In the genomic region with DNA sequence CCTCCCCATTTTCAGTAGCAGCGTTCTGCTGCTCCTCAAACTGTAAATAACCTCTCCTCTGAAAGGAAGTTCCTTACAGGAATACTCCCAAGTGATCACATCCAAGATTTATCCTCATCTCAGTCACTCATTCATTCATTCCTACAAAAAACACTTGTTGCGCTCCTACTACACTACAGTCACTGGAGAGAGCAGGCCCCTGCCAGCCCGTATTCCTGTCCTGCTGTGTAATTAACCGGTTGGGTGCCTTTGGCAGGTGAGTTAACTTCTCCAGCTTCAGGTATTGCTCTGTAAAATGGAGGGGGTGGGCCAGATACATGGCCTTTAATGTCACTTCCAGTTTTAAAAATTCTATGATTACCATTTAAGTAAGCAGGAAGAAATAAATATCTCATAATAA, we compare ENCODE assay signal across 14 cellular contexts. TPM values are rescaled to one million over a fixed set of nuclear protein-coding genes. Genes with fewer than 3 reads are reported as not detected.
DNase-seq lines count a peak whose midpoint lies in the region; ATAC-seq and TF ChIP-seq lines count a peak whose summit lies in the region.
"Had no signal": no experiment of that assay in that cellular context is flagged by ENCODE, and none has a peak within 500 bp of the region (broad histone marks: within the 10 kb centered on the region; RNA-seq: fewer than 3 reads in every experiment).

No MANE protein-coding gene starts in this region.

- DNase-seq in NCI-H1417 (lab: John Stamatoyannopoulos, UW) (peak in 2 of 3 experiments; percentile 38 to 73), NCI-H1417 treated with DMSO at 0.1 percent for 48 hours (lab: John Stamatoyannopoulos, UW) (no peak), NCI-H345 treated with DMSO at 0.1 percent for 48 hours (lab: John Stamatoyannopoulos, UW; ENCODE audit: unreplicated experiment) (peak; percentile 21), foreskin keratinocyte (no peak), SJCRH30 (no peak)
- DNase-seq: Caco-2; CD8-positive, alpha-beta T cell; GF-D8 had no signal

- no peak overlapping the region for H3K4me3 Mint-ChIP-seq in nephron
- H3K4me3 Mint-ChIP-seq: CD14-positive monocyte; CD8-positive, alpha-beta T cell had no signal

- CTCF ChIA-PET in HEK293 (lab: Yijun Ruan, JAX) = no interaction called here

- no peaks in the 10 kb centered on the region for H3K9me3 Mint-ChIP-seq in nephron
- H3K9me3 Mint-ChIP-seq: CD8-positive, alpha-beta T cell had no signal

- H3K27me3 ChIP-seq in foreskin keratinocyte (peaks cover 12% of the 10 kb centered on the region), SJCRH30 (no peaks in the 10 kb centered on the region)

- H3K4me1 Mint-ChIP-seq in nephron = peaks cover 32% of the 10 kb centered on the region

- no peak for ATAC-seq in foreskin keratinocyte
- no peak for ATAC-seq in HG03442 (IDR thresholded peaks at IDR 0.05; ENCODE audit: unreplicated experiment)
- ATAC-seq: CD8-positive, alpha-beta T cell; HCT116 had no signal

- no peaks in the 10 kb centered on the region for H3K27me3 Mint-ChIP-seq in nephron (ENCODE audit: low read depth)

- TF ChIP-seq CTCF in HEK293 (tag by site-specific recombination; IDR thresholded peaks at IDR 0.05) (no peak), nephron (IDR thresholded peaks at IDR 0.05; ENCODE audit: unreplicated experiment in 3 of 3) (no peak), foreskin keratinocyte (conservative IDR thresholded peaks at IDR 0.05) (no peak)

- no peaks in the 10 kb centered on the region for H3K36me3 Mint-ChIP-seq in nephron (ENCODE audit: low read depth)
- H3K36me3 Mint-ChIP-seq: CD14-positive monocyte; CD8-positive, alpha-beta T cell had no signal

- H3K27ac ChIP-seq in HEK293 (ENCODE audit: extremely low read depth, low read depth, low read length) = no peak overlapping the region
- H3K27ac ChIP-seq in foreskin keratinocyte = no peak overlapping the region
- no peak overlapping the region for H3K27ac ChIP-seq in SJCRH30
- H3K27ac ChIP-seq: 22Rv1 had no signal

- no peak overlapping the region for H3K4me3 ChIP-seq in HEK293 (ENCODE audit: low read depth, low read length)
- H3K4me3 ChIP-seq in SJCRH30 = no peak overlapping the region

- H3K36me3 ChIP-seq in HEK293 (ENCODE audit: control insufficient read depth in 2 of 2, insufficient read depth in 1 of 2, low read length in 2 of 2) (no peaks in the 10 kb centered on the region), SJCRH30 (no peaks in the 10 kb centered on the region)

- POLR2A ChIA-PET in HEK293 (lab: Yijun Ruan, JAX) = no interaction called here

- H3K4me1 ChIP-seq in HEK293 (ENCODE audit: control insufficient read depth, insufficient read depth, low read length) (no peaks in the 10 kb centered on the region; the same call in 1 of the 2 replicates), foreskin keratinocyte (no peaks in the 10 kb centered on the region), SJCRH30 (peaks cover 9% of the 10 kb centered on the region)
- H3K4me1 ChIP-seq: Caco-2 had no signal

- H3K9me3 ChIP-seq in HEK293 (ENCODE audit: control insufficient read depth, insufficient read depth, low read depth, low read length) (no peaks in the 10 kb centered on the region), SJCRH30 (replicated peaks) (no peaks in the 10 kb centered on the region)
- H3K9me3 ChIP-seq: Caco-2 had no signal

- peak overlapping the region in 2 of 3 experiments; percentile 26 to 42 for H3K27ac Mint-ChIP-seq in nephron
- H3K27ac Mint-ChIP-seq: CD14-positive monocyte; CD8-positive, alpha-beta T cell had no signal

TF ChIP-seq in HEK293, 187 proteins besides CTCF, POLR2A, EP300 and RAD21:
- TF ChIP-seq SCRT2 (tag by site-specific recombination; IDR thresholded peaks at IDR 0.05) (peak; percentile 70), FEZF1 (tag by site-specific recombination; IDR thresholded peaks at IDR 0.05) (no peak)

RNA-seq across cellular contexts. Expression of a gene that starts 15.0 kb away (rescaled TPM):
- 9.8 and 10.4 TPM in 2 replicates for total RNA-seq in foreskin keratinocyte
- 2.4 and 2.8 TPM in 2 replicates for polyA plus RNA-seq in foreskin keratinocyte
- total RNA-seq in SJCRH30 (2014; rRNA removed; shearing (Covaris generic)) = 15.4 and 17.5 TPM in 2 replicates

RNA-seq across cellular contexts. Expression of a gene that starts 42.5 kb away (rescaled TPM):
- 25.8 and 39.7 TPM in 2 replicates for total RNA-seq in foreskin keratinocyte
- polyA plus RNA-seq in foreskin keratinocyte = 19.7 and 28.3 TPM in 2 replicates
- 23.0 and 27.2 TPM in 2 replicates for total RNA-seq in SJCRH30 (2014; rRNA removed; shearing (Covaris generic))

RNA-seq across cellular contexts. Expression of a gene that starts 57.5 kb away (rescaled TPM):
- 12.7 and 16.0 TPM in 2 replicates for total RNA-seq in foreskin keratinocyte
- polyA plus RNA-seq in foreskin keratinocyte = 15.5 and 17.3 TPM in 2 replicates
- 7.6 and 8.2 TPM in 2 replicates for total RNA-seq in SJCRH30 (2014; rRNA removed; shearing (Covaris generic))

RNA-seq across cellular contexts. Expression of a gene that starts 57.6 kb away (rescaled TPM):
- total RNA-seq in foreskin keratinocyte = 0.46 and 0.71 TPM in 2 replicates
- 0.16 and 0.32 TPM in 2 replicates for polyA plus RNA-seq in foreskin keratinocyte
- 0.28 TPM in 1 of 2 replicates, not detected in the other for total RNA-seq in SJCRH30 (2014; rRNA removed; shearing (Covaris generic))
- total RNA-seq: Caco-2 had no signal

Comparison
In these comparisons a context has a peak if more than half of its experiments do, and no peak if none do; other contexts are left out.
1. DNase-seq: peak in NCI-H1417 (2 of 3) and NCI-H345 treated with DMSO at 0.1 percent for 48 hours (single experiment); none in NCI-H1417 treated with DMSO at 0.1 percent for 48 hours (single experiment), foreskin keratinocyte (0 of 2) and SJCRH30 (0 of 2).